Comparison of ENCODE assay signal across 12 cellular contexts in the genomic region with DNA sequence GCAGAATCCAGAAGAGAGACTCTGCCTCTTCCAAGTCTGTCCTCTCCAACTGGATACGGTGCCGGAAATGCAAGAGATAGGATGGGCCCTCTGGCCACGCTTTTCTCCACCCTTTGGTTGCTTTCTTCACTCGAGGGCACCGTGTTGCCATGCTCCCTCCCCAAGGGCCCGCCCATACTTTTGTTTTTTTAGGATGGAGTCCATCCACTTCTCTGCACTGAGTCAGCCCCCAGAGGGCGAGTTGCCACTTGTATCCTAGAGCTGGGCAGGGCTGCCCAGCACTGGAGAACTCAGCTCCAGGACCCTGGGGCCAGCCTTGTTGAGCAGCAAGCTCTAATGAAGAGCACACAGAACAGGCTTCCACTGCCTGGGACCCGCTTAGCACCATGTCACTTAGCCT. TPM values are rescaled to one million over a fixed set of nuclear protein-coding genes. Genes with fewer than 3 reads are reported as not detected.
A peak's percentile ranks its signal among the peaks of the same experiment; 100 is the strongest.
DNase-seq lines count a peak whose midpoint lies in the region; ATAC-seq, FAIRE-seq and TF ChIP-seq lines count a peak whose summit lies in the region.
"Had no signal": no experiment of that assay in that cellular context is flagged by ENCODE, and none has a peak within 500 bp of the region (broad histone marks: within the 10 kb centered on the region; RNA-seq: fewer than 3 reads in every experiment).

No MANE protein-coding gene starts in this region.

- DNase-seq in H54 (ENCODE audit: insufficient read length, low spot score) (peak; percentile 78), T1000 (lab: John Stamatoyannopoulos, UW) (peak; percentile 83), keratinocyte (ENCODE audit: low read depth, low spot score) (peak; percentile 49), tibial artery (peak in 1 of 2 donors; percentile 82)
- DNase-seq: activated CD4-positive, alpha-beta T cell treated with anti-CD3 and anti-CD28 coated beads, Interleukin-2, amount 50 U/mL, for 48 hours; Karpas-422; mucosa of descending colon; NCI-H526 treated with DMSO at 0.1 percent for 48 hours had no signal

- dilution Hi-C loops in keratinocyte (cut with MboI; ENCODE audit: extremely low pct_ligation_motif_present, low sequenced_read_pairs): no loop called here

- H3K27ac ChIP-seq in keratinocyte (ENCODE audit: control insufficient read depth, insufficient read depth, low read length): peak overlapping the region; percentile 66
- peak overlapping the region; percentile 40 to 52 for H3K27ac ChIP-seq in tibial artery

- no peak overlapping the region for H3K4me3 ChIP-seq in keratinocyte (ENCODE audit: control insufficient read depth in 2 of 3, extremely low read depth in 1 of 3, insufficient read depth in 2 of 3, low read depth in 1 of 3, low read length in 3 of 3)
- H3K4me3 ChIP-seq in tibial artery: no peak overlapping the region
- H3K4me3 ChIP-seq: mucosa of descending colon had no signal

- no peak overlapping the region for H2AFZ ChIP-seq in keratinocyte (ENCODE audit: control insufficient read depth, low read length)

- no peak for TF ChIP-seq CTCF in keratinocyte (optimal IDR thresholded peaks at IDR 0.05 in 1 of 3, IDR thresholded peaks at IDR 0.05 in 1 of 3, conservative IDR thresholded peaks at IDR 0.05 in 1 of 3; ENCODE audit: extremely low read depth in 1 of 3, insufficient read depth in 2 of 3, low read length in 3 of 3)
- TF ChIP-seq CTCF in tibial artery (IDR thresholded peaks at IDR 0.05): no peak

- H3K9me3 ChIP-seq in keratinocyte (ENCODE audit: control insufficient read depth, low read depth, low read length) (no peaks in the 10 kb centered on the region), tibial artery (no peaks in the 10 kb centered on the region)
- H3K9me3 ChIP-seq: mucosa of descending colon had no signal

- peak overlapping the region; percentile 35 for H3K4me2 ChIP-seq in keratinocyte (ENCODE audit: control insufficient read depth, extremely low read depth, insufficient read depth, low read depth, low read length)

- no peaks in the 10 kb centered on the region for H3K9me1 ChIP-seq in keratinocyte (ENCODE audit: control insufficient read depth, extremely low read depth, insufficient read depth, low read length)

- no peaks in the 10 kb centered on the region for H4K20me1 ChIP-seq in keratinocyte (ENCODE audit: control insufficient read depth, extremely low read depth, insufficient read depth, low read length)

- H3K9ac ChIP-seq in keratinocyte (ENCODE audit: control insufficient read depth, extremely low read depth, insufficient read depth, low read length): peak overlapping the region; percentile 3

- H3K4me1 ChIP-seq in keratinocyte (ENCODE audit: control insufficient read depth, extremely low read depth, insufficient read depth, low read length): peaks cover 24% of the 10 kb centered on the region
- H3K4me1 ChIP-seq in tibial artery: peaks cover 0 to 23% (median 8%) of the 10 kb centered on the region in 4 donors

- no peaks in the 10 kb centered on the region for H3K27me3 ChIP-seq in keratinocyte (ENCODE audit: control insufficient read depth, extremely low read depth, insufficient read depth, low read length)
- no peaks in the 10 kb centered on the region for H3K27me3 ChIP-seq in tibial artery

- FAIRE-seq in H54 (lab: Jason Lieb, UNC) (no peak), keratinocyte (lab: Jason Lieb, UNC) (peak; percentile 88)

- TF ChIP-seq POLR2A in H54 (IDR thresholded peaks at IDR 0.05; ENCODE audit: low read depth, low read length): no peak

- intact Hi-C loops in tibial artery (cut with DNase I; ENCODE audit: low total_unique reads): no loop called here

- ATAC-seq in HG02870 (IDR thresholded peaks at IDR 0.05; ENCODE audit: unreplicated experiment) (no peak), GM18520 (IDR thresholded peaks at IDR 0.05; ENCODE audit: unreplicated experiment) (no peak), HG03457 (IDR thresholded peaks at IDR 0.05; ENCODE audit: unreplicated experiment) (no peak)
- ATAC-seq: activated naive CD4-positive, alpha-beta T cell treated with anti-CD3 and anti-CD28 coated beads, Interleukin-2, amount 50 U/mL, for 72 hours had no signal

- H3K36me3 ChIP-seq in keratinocyte (ENCODE audit: control insufficient read depth in 2 of 2, extremely low read depth in 1 of 2, insufficient read depth in 2 of 2, low read length in 2 of 2) (peaks cover 40 to 68% of the 10 kb centered on the region in 2 experiments), tibial artery (peaks cover 67 to 97% (median 96%) of the 10 kb centered on the region in 3 donors)

- H3K79me2 ChIP-seq in keratinocyte (ENCODE audit: control insufficient read depth, insufficient read depth, low read length): peaks cover 16% of the 10 kb centered on the region

RNA-seq across cellular contexts. Expression of a gene that starts 25.5 kb away (rescaled TPM):
- polyA plus RNA-seq in keratinocyte: 89.5 to 102 TPM (median 94.3 TPM) in 3 replicates
- 46.2 TPM for polyA plus RNA-seq in keratinocyte (2011; ENCODE audit: low read depth)
- 74.7 and 115 TPM in 2 replicates for polyA plus RNA-seq in keratinocyte (2011; cell fraction: cytosol; rRNA removed)
- 47.4 and 54.2 TPM in 2 replicates for polyA plus RNA-seq in keratinocyte (2011; cell fraction: nucleus; rRNA removed)
- 53.2 and 71.8 TPM in 2 replicates for polyA plus RNA-seq in keratinocyte (2012; ENCODE audit: low replicate concordance)
- 73.7 to 112 TPM (median 83.4 TPM) in 3 replicates for polyA minus RNA-seq in keratinocyte
- polyA minus RNA-seq in keratinocyte (2011; cell fraction: cytosol; rRNA and poly(A)+ RNA removed): 72.5 TPM
- 18.8 and 33.4 TPM in 2 replicates for polyA minus RNA-seq in keratinocyte (2011; cell fraction: nucleus; rRNA and poly(A)+ RNA removed)

RNA-seq across cellular contexts. Expression of a gene that starts 51.1 kb away (rescaled TPM):
- polyA plus RNA-seq in keratinocyte: 20.9 to 39.7 TPM (median 25.5 TPM) in 3 replicates
- 20.3 TPM for polyA plus RNA-seq in keratinocyte (2011; ENCODE audit: low read depth)
- 15.0 and 27.7 TPM in 2 replicates for polyA plus RNA-seq in keratinocyte (2011; cell fraction: cytosol; rRNA removed)
- 49.7 and 57.1 TPM in 2 replicates for polyA plus RNA-seq in keratinocyte (2011; cell fraction: nucleus; rRNA removed)
- polyA plus RNA-seq in keratinocyte (2012; ENCODE audit: low replicate concordance): 17.9 and 25.1 TPM in 2 replicates
- polyA minus RNA-seq in keratinocyte: 6.0 to 16.8 TPM (median 8.0 TPM) in 3 replicates
- 13.2 TPM for polyA minus RNA-seq in keratinocyte (2011; cell fraction: cytosol; rRNA and poly(A)+ RNA removed)
- polyA minus RNA-seq in keratinocyte (2011; cell fraction: nucleus; rRNA and poly(A)+ RNA removed): 9.3 and 20.2 TPM in 2 replicates
